3 cellular contexts compared by ENCODE assay signal in the genomic region with DNA sequence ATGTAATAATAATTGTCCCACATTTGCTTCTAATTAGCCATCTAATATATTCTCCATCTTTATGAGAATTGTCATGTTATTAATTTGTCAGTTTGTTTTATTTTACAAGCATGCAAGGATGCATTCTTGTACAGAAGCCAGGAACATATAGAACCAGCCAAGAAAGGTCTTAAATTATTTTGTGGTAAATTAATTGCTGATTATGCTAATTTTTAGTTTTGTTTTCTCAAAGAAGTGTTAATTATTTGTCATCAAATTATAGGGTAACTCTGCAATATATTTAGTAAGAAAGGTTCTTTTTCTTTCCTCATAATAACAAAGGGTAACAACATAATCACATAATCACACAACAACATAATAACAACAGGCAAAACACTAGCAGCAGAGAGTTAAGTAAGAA.
TF ChIP-seq lines count a peak whose summit lies in the region.

No MANE protein-coding gene starts in this region.

TF ChIP-seq in HepG2, 621 proteins besides CTCF, POLR2A, EP300 and RAD21:
- TF ChIP-seq MAFK (conservative IDR thresholded peaks at IDR 0.05 in 1 of 2, IDR thresholded peaks at IDR 0.05 in 1 of 2; ENCODE audit: low read length in 2 of 2) (peak; percentile 85 to 93), MAFF (IDR thresholded peaks at IDR 0.05; ENCODE audit: low read depth, low read length) (peak; percentile 89), PITX1 (CRISPR knock-in tag; IDR thresholded peaks at IDR 0.05) (no peak)

TF ChIP-seq in K562, 482 proteins besides CTCF, POLR2A, EP300 and RAD21:
- TF ChIP-seq MAFK (IDR thresholded peaks at IDR 0.05; ENCODE audit: low read length) (peak; percentile 85; the same call in 1 of the 2 replicates), ZNF316 (IDR thresholded peaks at IDR 0.05) (peak; percentile 95), ZNF232 (CRISPR knock-in tag; IDR thresholded peaks at IDR 0.05) (no peak), C11orf30 (IDR thresholded peaks at IDR 0.05; ENCODE audit: low read depth) (peak; percentile 85), MAFF (IDR thresholded peaks at IDR 0.05; ENCODE audit: low read length) (peak; percentile 84), MAFG (tag; conservative IDR thresholded peaks at IDR 0.05) (peak; percentile 88)
- TF ChIP-seq, protein P1, sequence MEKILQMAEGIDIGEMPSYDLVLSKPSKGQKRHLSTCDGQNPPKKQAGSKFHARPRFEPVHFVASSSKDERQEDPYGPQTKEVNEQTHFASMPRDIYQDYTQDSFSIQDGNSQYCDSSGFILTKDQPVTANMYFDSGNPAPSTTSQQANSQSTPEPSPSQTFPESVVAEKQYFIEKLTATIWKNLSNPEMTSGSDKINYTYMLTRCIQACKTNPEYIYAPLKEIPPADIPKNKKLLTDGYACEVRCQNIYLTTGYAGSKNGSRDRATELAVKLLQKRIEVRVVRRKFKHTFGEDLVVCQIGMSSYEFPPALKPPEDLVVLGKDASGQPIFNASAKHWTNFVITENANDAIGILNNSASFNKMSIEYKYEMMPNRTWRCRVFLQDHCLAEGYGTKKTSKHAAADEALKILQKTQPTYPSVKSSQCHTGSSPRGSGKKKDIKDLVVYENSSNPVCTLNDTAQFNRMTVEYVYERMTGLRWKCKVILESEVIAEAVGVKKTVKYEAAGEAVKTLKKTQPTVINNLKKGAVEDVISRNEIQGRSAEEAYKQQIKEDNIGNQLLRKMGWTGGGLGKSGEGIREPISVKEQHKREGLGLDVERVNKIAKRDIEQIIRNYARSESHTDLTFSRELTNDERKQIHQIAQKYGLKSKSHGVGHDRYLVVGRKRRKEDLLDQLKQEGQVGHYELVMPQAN (IDR thresholded peaks at IDR 0.05; ENCODE audit: borderline replicate concordance), result no peak

TF ChIP-seq in SK-N-SH, 30 proteins besides CTCF, POLR2A, EP300 and RAD21:
- no peak for TF ChIP-seq TAF1 (IDR thresholded peaks at IDR 0.05; ENCODE audit: borderline replicate concordance, low read depth, low read length)
- TF ChIP-seq RFX5 (IDR thresholded peaks at IDR 0.05; ENCODE audit: low read length), result no peak
- TF ChIP-seq FOXM1 (IDR thresholded peaks at IDR 0.05; ENCODE audit: low read depth), result no peak
- TF ChIP-seq, protein P2, sequence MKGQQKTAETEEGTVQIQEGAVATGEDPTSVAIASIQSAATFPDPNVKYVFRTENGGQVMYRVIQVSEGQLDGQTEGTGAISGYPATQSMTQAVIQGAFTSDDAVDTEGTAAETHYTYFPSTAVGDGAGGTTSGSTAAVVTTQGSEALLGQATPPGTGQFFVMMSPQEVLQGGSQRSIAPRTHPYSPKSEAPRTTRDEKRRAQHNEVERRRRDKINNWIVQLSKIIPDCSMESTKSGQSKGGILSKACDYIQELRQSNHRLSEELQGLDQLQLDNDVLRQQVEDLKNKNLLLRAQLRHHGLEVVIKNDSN (IDR thresholded peaks at IDR 0.05; ENCODE audit: borderline replicate concordance, low read depth), result no peak
- TF ChIP-seq TEAD4 (IDR thresholded peaks at IDR 0.05; ENCODE audit: borderline replicate concordance, insufficient read depth), result no peak
- no peak for TF ChIP-seq ELF1 (IDR thresholded peaks at IDR 0.05)
- TF ChIP-seq RCOR1 (IDR thresholded peaks at IDR 0.05; ENCODE audit: low read length), result no peak
